ENCODE assay signal across 27 cellular contexts in the genomic region with DNA sequence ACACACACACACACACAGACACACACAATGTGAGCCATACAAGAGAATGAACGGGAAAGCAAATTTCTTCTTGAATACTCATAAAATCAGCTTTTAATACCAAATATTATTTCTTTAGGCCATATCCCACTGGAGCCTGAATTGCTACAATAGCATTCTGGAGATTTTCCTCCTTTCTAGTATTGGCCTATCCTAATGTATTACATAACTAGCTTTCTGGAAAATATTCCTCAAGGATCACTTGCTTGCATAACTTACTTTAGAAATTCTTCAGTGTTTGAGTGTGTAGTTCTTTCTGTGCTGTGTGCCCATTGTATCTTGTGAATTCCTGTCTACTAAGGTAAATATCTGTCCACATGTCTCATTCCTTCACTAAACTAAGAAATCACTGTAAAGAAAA.
"Had no signal": no experiment of that assay in that cellular context is flagged by ENCODE, and none has a peak within 500 bp of the region (broad histone marks: within the 10 kb centered on the region; RNA-seq: fewer than 3 reads in every experiment).

No MANE protein-coding gene starts in this region.

- H3K4me3 Mint-ChIP-seq: activated CD4-positive, alpha-beta memory T cell treated with anti-CD3 and anti-CD28 coated beads, Interleukin-2, amount 10 ng/mL, durations not matched to agents 7 days and 5 days; activated CD4-positive, alpha-beta T cell treated with anti-CD3 and anti-CD28 coated beads, Interleukin-2, amount 10 ng/mL, durations not matched to agents 7 days and 5 days; activated naive CD4-positive, alpha-beta T cell treated with anti-CD3 and anti-CD28 coated beads, Interleukin-2, amount 10 ng/mL, durations not matched to agents 7 days and 5 days; activated naive CD8-positive, alpha-beta T cell treated with anti-CD3 and anti-CD28 coated beads, Interleukin-2, amount 10 ng/mL, durations not matched to agents 7 days and 5 days; activated T-cell treated with anti-CD3 and anti-CD28 coated beads, Interleukin-2, amount 50 U/mL, for 24 hours; activated T-cell treated with anti-CD3 and anti-CD28 coated beads, Interleukin-2, amount 50 U/mL, for 72 hours; effector memory CD8-positive, alpha-beta T cell; WTC11 had no signal

- H3K9me3 Mint-ChIP-seq: activated CD4-positive, alpha-beta memory T cell treated with anti-CD3 and anti-CD28 coated beads, Interleukin-2, amount 10 ng/mL, durations not matched to agents 7 days and 5 days; activated CD4-positive, alpha-beta T cell treated with anti-CD3 and anti-CD28 coated beads, Interleukin-2, amount 10 ng/mL, durations not matched to agents 7 days and 5 days; activated naive CD4-positive, alpha-beta T cell treated with anti-CD3 and anti-CD28 coated beads, Interleukin-2, amount 10 ng/mL, durations not matched to agents 7 days and 5 days; activated naive CD4-positive, alpha-beta T cell treated with anti-CD3 and anti-CD28 coated beads, Interleukin-2, amount 50 U/mL, for 72 hours; activated naive CD8-positive, alpha-beta T cell treated with anti-CD3 and anti-CD28 coated beads, Interleukin-2, amount 10 ng/mL, durations not matched to agents 7 days and 5 days; activated T-cell treated with anti-CD3 and anti-CD28 coated beads, Interleukin-2, amount 50 U/mL, for 24 hours; activated T-cell treated with anti-CD3 and anti-CD28 coated beads, Interleukin-2, amount 50 U/mL, for 72 hours had no signal

- H3K27ac Mint-ChIP-seq: activated CD4-positive, alpha-beta memory T cell treated with anti-CD3 and anti-CD28 coated beads, Interleukin-2, amount 10 ng/mL, durations not matched to agents 7 days and 5 days; activated CD4-positive, alpha-beta T cell treated with anti-CD3 and anti-CD28 coated beads, Interleukin-2, amount 10 ng/mL, durations not matched to agents 7 days and 5 days; activated naive CD4-positive, alpha-beta T cell treated with anti-CD3 and anti-CD28 coated beads, Interleukin-2, amount 10 ng/mL, durations not matched to agents 7 days and 5 days; activated naive CD4-positive, alpha-beta T cell treated with anti-CD3 and anti-CD28 coated beads, Interleukin-2, amount 50 U/mL, for 72 hours; activated naive CD8-positive, alpha-beta T cell treated with anti-CD3 and anti-CD28 coated beads, Interleukin-2, amount 10 ng/mL, durations not matched to agents 7 days and 5 days; activated T-cell treated with anti-CD3 and anti-CD28 coated beads, Interleukin-2, amount 50 U/mL, for 24 hours; activated T-cell treated with anti-CD3 and anti-CD28 coated beads, Interleukin-2, amount 50 U/mL, for 72 hours; effector memory CD8-positive, alpha-beta T cell; WTC11 had no signal

- H3K27me3 Mint-ChIP-seq: activated CD4-positive, alpha-beta T cell treated with anti-CD3 and anti-CD28 coated beads, Interleukin-2, amount 10 ng/mL, durations not matched to agents 7 days and 5 days; activated naive CD4-positive, alpha-beta T cell treated with anti-CD3 and anti-CD28 coated beads, Interleukin-2, amount 10 ng/mL, durations not matched to agents 7 days and 5 days; activated naive CD8-positive, alpha-beta T cell treated with anti-CD3 and anti-CD28 coated beads, Interleukin-2, amount 10 ng/mL, durations not matched to agents 7 days and 5 days had no signal

- H3K36me3 ChIP-seq: brain microvascular endothelial cell, esophagus muscularis mucosa, gastrocnemius medialis had no signal

- H3K36me3 Mint-ChIP-seq: activated naive CD4-positive, alpha-beta T cell treated with anti-CD3 and anti-CD28 coated beads, Interleukin-2, amount 10 ng/mL, durations not matched to agents 7 days and 5 days; activated naive CD4-positive, alpha-beta T cell treated with anti-CD3 and anti-CD28 coated beads, Interleukin-2, amount 50 U/mL, for 72 hours; activated naive CD8-positive, alpha-beta T cell treated with anti-CD3 and anti-CD28 coated beads, Interleukin-2, amount 10 ng/mL, durations not matched to agents 7 days and 5 days; WTC11 had no signal

- H3K27ac ChIP-seq: brain microvascular endothelial cell, esophagus muscularis mucosa, foreskin keratinocyte, gastrocnemius medialis, VCaP had no signal

- ATAC-seq: activated naive CD4-positive, alpha-beta T cell treated with anti-CD3 and anti-CD28 coated beads, Interleukin-2, amount 50 U/mL, for 72 hours; activated T-cell treated with anti-CD3 and anti-CD28 coated beads, Interleukin-2, amount 50 U/mL, for 72 hours; effector memory CD8-positive, alpha-beta T cell; foreskin keratinocyte; gastrocnemius medialis; WTC11 had no signal

- H3K4me1 ChIP-seq: foreskin keratinocyte, gastrocnemius medialis had no signal

- H3K4me1 Mint-ChIP-seq: activated CD4-positive, alpha-beta memory T cell treated with anti-CD3 and anti-CD28 coated beads, Interleukin-2, amount 10 ng/mL, durations not matched to agents 7 days and 5 days; activated CD4-positive, alpha-beta T cell treated with anti-CD3 and anti-CD28 coated beads, Interleukin-2, amount 10 ng/mL, durations not matched to agents 7 days and 5 days; activated naive CD4-positive, alpha-beta T cell treated with anti-CD3 and anti-CD28 coated beads, Interleukin-2, amount 10 ng/mL, durations not matched to agents 7 days and 5 days; activated naive CD8-positive, alpha-beta T cell treated with anti-CD3 and anti-CD28 coated beads, Interleukin-2, amount 10 ng/mL, durations not matched to agents 7 days and 5 days had no signal

- H3K27me3 ChIP-seq: brain microvascular endothelial cell, esophagus muscularis mucosa, foreskin keratinocyte, gastrocnemius medialis had no signal

- H3K9me3 ChIP-seq: esophagus muscularis mucosa, gastrocnemius medialis had no signal

- DNase-seq: activated CD4-positive, alpha-beta memory T cell treated with anti-CD3 and anti-CD28 coated beads, Interleukin-2, amount 10 ng/mL, durations not matched to agents 7 days and 5 days; activated CD4-positive, alpha-beta T cell treated with anti-CD3 and anti-CD28 coated beads for 1 hour; activated CD4-positive, alpha-beta T cell treated with anti-CD3 and anti-CD28 coated beads for 4 hours; activated CD4-positive, alpha-beta T cell treated with anti-CD3 and anti-CD28 coated beads, Interleukin-2, amount 10 ng/mL, durations not matched to agents 7 days and 5 days; activated CD4-positive, alpha-beta T cell treated with anti-CD3 and anti-CD28 coated beads, Interleukin-2, amount 50 U/mL, for 4 hours; activated CD8-positive, alpha-beta memory T cell treated with anti-CD3 and anti-CD28 coated beads, Interleukin-2, amount 50 U/mL, for 48 hours; activated gamma-delta T cell; activated naive CD4-positive, alpha-beta T cell; activated naive CD4-positive, alpha-beta T cell treated with anti-CD3 and anti-CD28 coated beads, Interleukin-2, amount 10 ng/mL, durations not matched to agents 7 days and 5 days; activated naive CD8-positive, alpha-beta T cell treated with anti-CD3 and anti-CD28 coated beads, Interleukin-2, amount 10 ng/mL, durations not matched to agents 7 days and 5 days; activated T-cell treated with anti-CD3 and anti-CD28 coated beads for 4 hours; activated T-cell treated with anti-CD3 and anti-CD28 coated beads, Interleukin-2, amount 50 U/mL, for 24 hours; activated T-cell treated with anti-CD3 and anti-CD28 coated beads, Interleukin-2, amount 50 U/mL, for 72 hours; brain microvascular endothelial cell; caudate nucleus; cortex of kidney; dermis blood vessel endothelial cell; effector CD4-positive, alpha-beta T cell; effector memory CD8-positive, alpha-beta T cell; erythroblast; foreskin keratinocyte; gastrocnemius medialis; T-helper 2 cell had no signal

- H3K4me3 ChIP-seq: esophagus muscularis mucosa, gastrocnemius medialis had no signal
